13 cellular contexts compared by ENCODE assay signal in genomic region chr4:14269824-14270223, GRCh38.
DNase-seq lines count a peak whose midpoint lies in the region; ATAC-seq and TF ChIP-seq lines count a peak whose summit lies in the region.
"Had no signal": no experiment of that assay in that cellular context is flagged by ENCODE, and none has a peak within 500 bp of the region (broad histone marks: within the 10 kb centered on the region; RNA-seq: fewer than 3 reads in every experiment).

No MANE protein-coding gene starts in this region.

- no peak overlapping the region for H3K27ac ChIP-seq in heart right ventricle
- H3K27ac ChIP-seq: SK-N-MC, upper lobe of left lung had no signal

- no peaks in the 10 kb centered on the region for H3K36me3 ChIP-seq in heart right ventricle
- H3K36me3 ChIP-seq: MG63, upper lobe of left lung had no signal

- H3K27me3 ChIP-seq in heart right ventricle = no peaks in the 10 kb centered on the region
- H3K27me3 ChIP-seq: MG63, upper lobe of left lung had no signal

- H3K4me1 ChIP-seq in heart right ventricle = peaks cover 0 to 16% (median 0%) of the 10 kb centered on the region in 9 donors
- H3K4me1 ChIP-seq: upper lobe of left lung had no signal

- WGBS in heart right ventricle, 2 donors = 80 to 84% methylated on average over 3 of the region's 3 CpGs

- no peak overlapping the region for H3K4me3 ChIP-seq in heart right ventricle
- H3K4me3 ChIP-seq: MG63, SK-N-MC, upper lobe of left lung had no signal

- DNase-seq in stimulated activated CD8-positive, alpha-beta memory T cell treated with anti-CD3 and anti-CD28 coated beads, Interleukin-4, amount 100 ng/mL, for 24 hours (ENCODE audit: low read depth) = peak; percentile 0
- no peak for DNase-seq in stimulated activated CD8-positive, alpha-beta memory T cell treated with anti-CD3 and anti-CD28 coated beads, Interleukin-4, amount 100 ng/mL, for 48 hours
- peak; percentile 62 for DNase-seq in KG1 (lab: John Stamatoyannopoulos, UW)
- peak in 1 of 2 donors; percentile 16 for DNase-seq in heart right ventricle
- no peak for DNase-seq in NCI-H82 treated with DMSO at 0.1 percent for 48 hours (lab: John Stamatoyannopoulos, UW; ENCODE audit: unreplicated experiment)
- DNase-seq: MG63; naive thymus-derived CD8-positive, alpha-beta T cell; NCI-H526 treated with DMSO at 0.1 percent for 48 hours had no signal

- no peaks in the 10 kb centered on the region for H3K9me3 ChIP-seq in heart right ventricle
- H3K9me3 ChIP-seq: MG63, upper lobe of left lung had no signal

- peak in 6 of 8 donors; percentile 56 to 71 (median 61) for ATAC-seq in heart right ventricle
- no peak for ATAC-seq in GM18520 (IDR thresholded peaks at IDR 0.05; ENCODE audit: unreplicated experiment)
- ATAC-seq in HG02763 (IDR thresholded peaks at IDR 0.05; ENCODE audit: unreplicated experiment) = no peak
- no peak for ATAC-seq in HG03520 (IDR thresholded peaks at IDR 0.05; ENCODE audit: unreplicated experiment)
- ATAC-seq: naive thymus-derived CD8-positive, alpha-beta T cell had no signal

- intact Hi-C loops in heart right ventricle (cut with DNase I) = no loop called here

- no peak for TF ChIP-seq CTCF in heart right ventricle (IDR thresholded peaks at IDR 0.05)

Comparison
In these comparisons a context has a peak if more than half of its experiments do, and no peak if none do; other contexts are left out.
1. DNase-seq: peak in stimulated activated CD8-positive, alpha-beta memory T cell treated with anti-CD3 and anti-CD28 coated beads, Interleukin-4, amount 100 ng/mL, for 24 hours (single experiment) and KG1 (single experiment); none in stimulated activated CD8-positive, alpha-beta memory T cell treated with anti-CD3 and anti-CD28 coated beads, Interleukin-4, amount 100 ng/mL, for 48 hours (single experiment) and NCI-H82 treated with DMSO at 0.1 percent for 48 hours (single experiment).
2. ATAC-seq: peak in heart right ventricle (6 of 8); none in GM18520 (single experiment), HG02763 (single experiment) and HG03520 (single experiment).